2 cellular contexts compared by ENCODE assay signal in genomic region chr14:100208136-100208535, GRCh38. TPM values are rescaled to one million over a fixed set of nuclear protein-coding genes. Genes with fewer than 3 reads are reported as not detected.
"Had no signal": no experiment of that assay in that cellular context is flagged by ENCODE, and none has a peak within 500 bp of the region (broad histone marks: within the 10 kb centered on the region; RNA-seq: fewer than 3 reads in every experiment).

No MANE protein-coding gene starts in this region.

RNA-seq across cellular contexts. Expression of gene DEGS2, which starts 48.7 kb away (rescaled TPM):
- total RNA-seq: neural crest cell, right atrium auricular region had no signal
